ENCODE assay signal across 8 cellular contexts in genomic region chr15:69468241-69469121, GRCh38. TPM values are rescaled to one million over a fixed set of nuclear protein-coding genes. Genes with fewer than 3 reads are reported as not detected.
DNase-seq lines count a peak whose midpoint lies in the region; ATAC-seq and TF ChIP-seq lines count a peak whose summit lies in the region.

No MANE protein-coding gene starts in this region.

- peak overlapping the region; percentile 91 to 100 (median 98) for H3K27ac Mint-ChIP-seq in naive thymus-derived CD8-positive, alpha-beta T cell
- H3K27ac Mint-ChIP-seq in stimulated activated naive CD8-positive, alpha-beta T cell treated with anti-CD3 and anti-CD28 coated beads, Interleukin-15, Interleukin-2, amounts not matched to agents 100 ng/mL and 50 ng/mL, for 24 hours, result peak overlapping the region; percentile 87

- H3K4me3 Mint-ChIP-seq in naive thymus-derived CD8-positive, alpha-beta T cell, result peak overlapping the region; percentile 23 to 80 (median 70)
- peak overlapping the region; percentile 76 for H3K4me3 Mint-ChIP-seq in stimulated activated naive CD8-positive, alpha-beta T cell treated with anti-CD3 and anti-CD28 coated beads, Interleukin-15, Interleukin-2, amounts not matched to agents 100 ng/mL and 50 ng/mL, for 24 hours

- H3K27me3 Mint-ChIP-seq in naive thymus-derived CD8-positive, alpha-beta T cell, result no peaks in the 10 kb centered on the region
- H3K27me3 Mint-ChIP-seq in stimulated activated naive CD8-positive, alpha-beta T cell treated with anti-CD3 and anti-CD28 coated beads, Interleukin-15, Interleukin-2, amounts not matched to agents 100 ng/mL and 50 ng/mL, for 24 hours, result peaks cover 5% of the 10 kb centered on the region

- no peaks in the 10 kb centered on the region for H3K9me3 Mint-ChIP-seq in naive thymus-derived CD8-positive, alpha-beta T cell
- H3K9me3 Mint-ChIP-seq in stimulated activated naive CD8-positive, alpha-beta T cell treated with anti-CD3 and anti-CD28 coated beads, Interleukin-15, Interleukin-2, amounts not matched to agents 100 ng/mL and 50 ng/mL, for 24 hours, result no peaks in the 10 kb centered on the region

- POLR2A ChIA-PET in naive thymus-derived CD8-positive, alpha-beta T cell (lab: Charles Lee), result interaction anchor here (1.0 to 10.8 kb wide), 10 partner anchors 9 to 1067 kb away, joined by 3 to 244 read pairs (median 3); partner anchors contain the start of gene RPLP1

- TF ChIP-seq CTCF in astrocyte of the cerebellum (IDR thresholded peaks at IDR 0.05; ENCODE audit: low read depth, low read length, missing control alignments), result no peak

- ATAC-seq in naive thymus-derived CD8-positive, alpha-beta T cell, result peak; percentile 92
- ATAC-seq in GM18520 (IDR thresholded peaks at IDR 0.05; ENCODE audit: unreplicated experiment), result no peak

- no peaks in the 10 kb centered on the region for H3K36me3 Mint-ChIP-seq in naive thymus-derived CD8-positive, alpha-beta T cell
- no peaks in the 10 kb centered on the region for H3K36me3 Mint-ChIP-seq in stimulated activated naive CD8-positive, alpha-beta T cell treated with anti-CD3 and anti-CD28 coated beads, Interleukin-15, Interleukin-2, amounts not matched to agents 100 ng/mL and 50 ng/mL, for 24 hours (ENCODE audit: low read depth)

- peaks cover 11 to 35% (median 24%) of the 10 kb centered on the region in 4 donors for H3K4me1 Mint-ChIP-seq in naive thymus-derived CD8-positive, alpha-beta T cell
- H3K4me1 Mint-ChIP-seq in stimulated activated naive CD8-positive, alpha-beta T cell treated with anti-CD3 and anti-CD28 coated beads, Interleukin-15, Interleukin-2, amounts not matched to agents 100 ng/mL and 50 ng/mL, for 24 hours (ENCODE audit: low read depth), result peaks cover 33% of the 10 kb centered on the region

- in situ Hi-C loops in Caki2 (cut with HindIII; ENCODE audit: low pct_unique_long_range_greater_than_20kb, low sequenced_read_pairs), result no loop called here
- in situ Hi-C loops in astrocyte of the cerebellum (cut with HindIII; ENCODE audit: low sequenced_read_pairs), result no loop called here

- DNase-seq in Caki2 (ENCODE audit: low read depth) (peak; percentile 95), NCI-H1105 (lab: John Stamatoyannopoulos, UW) (peak; percentile 98), T-helper 9 cell (peak; percentile 76), astrocyte of the cerebellum (ENCODE audit: low read depth) (peak; percentile 75), hepatic stellate cell (ENCODE audit: low spot score) (no peak)
- peak; percentile 62 to 94 (median 88) for DNase-seq in naive thymus-derived CD8-positive, alpha-beta T cell

- H3K4me3 ChIP-seq in astrocyte of the cerebellum (ENCODE audit: low read depth, low read length), result no peak overlapping the region

RNA-seq across cellular contexts. Expression of gene RPLP1, which starts 15.9 kb away (rescaled TPM):
- total RNA-seq in Caki2 (2014; rRNA removed; shearing (Covaris generic); ENCODE audit: low replicate concordance), result 41.6 and 70.1 TPM in 2 replicates
- total RNA-seq in naive thymus-derived CD8-positive, alpha-beta T cell, result 1,000 to 10,000 TPM; 2,812 to 2,815 TPM
- 1,000 to 10,000 TPM; 2,364 to 3,349 (median 3,055) TPM for polyA plus RNA-seq in naive thymus-derived CD8-positive, alpha-beta T cell

RNA-seq across cellular contexts. Expression of gene KIF23, which starts 54.3 kb away (rescaled TPM):
- total RNA-seq in Caki2 (2014; rRNA removed; shearing (Covaris generic); ENCODE audit: low replicate concordance), result 20.6 and 25.1 TPM in 2 replicates
- not detected for total RNA-seq in naive thymus-derived CD8-positive, alpha-beta T cell
- not detected for polyA plus RNA-seq in naive thymus-derived CD8-positive, alpha-beta T cell

Comparison
In these comparisons a context has a peak if more than half of its experiments do, and no peak if none do; other contexts are left out.
1. RNA of gene RPLP1, which starts 15.9 kb away (total RNA-seq): 2,812 to 2,815 TPM in naive thymus-derived CD8-positive, alpha-beta T cell; 41.6 to 70.1 TPM in Caki2; every median in the first group is over 10 times any median in the second.
2. RNA of gene KIF23, which starts 54.3 kb away (total RNA-seq): 20.6 to 25.1 TPM in Caki2; not detected in naive thymus-derived CD8-positive, alpha-beta T cell; every median in the first group is over 10 times any median in the second.